ENCODE assay signal across 8 cellular contexts in the genomic region with DNA sequence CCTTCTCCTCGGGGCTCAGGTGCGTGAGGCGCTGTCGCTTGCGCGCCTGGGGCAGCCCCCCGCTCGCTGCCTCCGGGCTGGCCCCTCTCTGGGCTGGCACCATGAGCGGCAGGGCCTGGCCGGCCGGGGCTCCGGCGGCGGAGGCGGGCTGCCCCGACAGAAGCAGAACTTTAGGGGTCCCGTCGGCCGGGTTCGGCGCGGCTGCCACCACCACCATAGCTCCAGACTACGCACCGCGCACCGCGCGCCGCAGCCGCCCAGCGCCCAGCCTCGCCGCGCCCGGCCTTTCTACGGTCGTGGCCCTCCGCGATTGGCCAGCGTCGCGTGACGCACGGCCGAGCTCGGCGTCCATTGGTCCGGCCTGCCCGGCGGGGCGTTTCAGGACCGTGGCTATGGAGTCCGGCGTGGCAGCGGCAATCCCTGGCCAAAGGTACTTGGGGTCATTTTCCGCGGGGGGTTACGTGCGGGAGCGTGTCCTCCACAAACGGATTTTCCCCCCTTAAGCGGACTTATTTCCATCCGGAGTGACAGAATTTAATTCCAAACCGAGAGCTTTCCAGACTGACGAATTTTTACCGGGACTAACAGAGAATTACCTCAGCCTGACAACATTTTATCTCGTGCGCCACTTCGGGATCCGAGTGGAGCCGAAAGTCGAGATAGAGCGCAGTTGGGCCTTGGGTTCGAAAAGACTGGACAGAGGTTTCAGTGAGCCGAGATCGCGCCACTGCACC. TPM values are rescaled to one million over a fixed set of nuclear protein-coding genes. Genes with fewer than 3 reads are reported as not detected.
DNase-seq lines count a peak whose midpoint lies in the region; ATAC-seq and TF ChIP-seq lines count a peak whose summit lies in the region.

A gene (minus strand): TSS at position 262 of the 734 bp plus-strand sequence.

- peak within 1 kb of the TSS; percentile 89 for H2AFZ ChIP-seq in parathyroid adenoma

- H3K4me1 ChIP-seq in adipocyte (ENCODE audit: control insufficient read depth, insufficient read depth, low read length), result peaks cover 44% of the 10 kb centered on the region
- H3K4me1 ChIP-seq in cardiac muscle cell (ENCODE audit: low read depth), result no peaks in the 10 kb centered on the region
- H3K4me1 ChIP-seq in parathyroid adenoma, result peaks cover 13% of the 10 kb centered on the region
- H3K4me1 ChIP-seq in tibial artery, result peaks cover 0 to 55% (median 44%) of the 10 kb centered on the region in 4 donors

- H3K27me3 ChIP-seq in adipocyte (replicated peaks; ENCODE audit: control insufficient read depth, insufficient read depth, low read length), result no peaks in the 10 kb centered on the region
- no peaks in the 10 kb centered on the region for H3K27me3 ChIP-seq in cardiac muscle cell
- H3K27me3 ChIP-seq in parathyroid adenoma (ENCODE audit: control insufficient read depth, insufficient read depth, low read length), result no peaks in the 10 kb centered on the region
- no peaks in the 10 kb centered on the region for H3K27me3 ChIP-seq in tibial artery

- intact Hi-C loops in tibial artery (cut with DNase I; ENCODE audit: low total_unique reads), result no loop called here

- peaks cover 27% of the 10 kb centered on the region for H3K36me3 ChIP-seq in adipocyte (ENCODE audit: control insufficient read depth, insufficient read depth, low read length, severe bottlenecking)
- peaks cover 25% of the 10 kb centered on the region for H3K36me3 ChIP-seq in cardiac muscle cell
- no peaks in the 10 kb centered on the region for H3K36me3 ChIP-seq in parathyroid adenoma (ENCODE audit: control insufficient read depth, insufficient read depth, low read length)
- H3K36me3 ChIP-seq in tibial artery, result peaks cover 20 to 25% (median 21%) of the 10 kb centered on the region in 3 donors

- peaks cover 17% of the 10 kb centered on the region for H3K79me2 ChIP-seq in parathyroid adenoma

- H3K9ac ChIP-seq in adipocyte (ENCODE audit: low read length) (peak within 1 kb of the TSS; percentile 96), parathyroid adenoma (peak within 1 kb of the TSS; percentile 99)

- peak; percentile 96 for DNase-seq in GM10266 (ENCODE audit: extremely low spot score)
- DNase-seq in NCI-H1092 (lab: John Stamatoyannopoulos, UW), result peak; percentile 88
- DNase-seq in T follicular helper cell (ENCODE audit: low read depth), result peak; percentile 82
- peak; percentile 98 for DNase-seq in adipocyte (ENCODE audit: low read depth)
- peak; percentile 97 for DNase-seq in cardiac muscle cell (ENCODE audit: low read depth in 1 of 2, low spot score in 1 of 2)
- peak; percentile 93 to 97 for DNase-seq in tibial artery

- H3K27ac ChIP-seq in cardiac muscle cell, result peak within 1 kb of the TSS; percentile 99
- H3K27ac ChIP-seq in parathyroid adenoma, result peak within 1 kb of the TSS; percentile 99
- peak within 1 kb of the TSS; percentile 98 to 100 for H3K27ac ChIP-seq in tibial artery

- H3K9me3 ChIP-seq in adipocyte (ENCODE audit: control insufficient read depth, low read length) (no peaks in the 10 kb centered on the region), cardiac muscle cell (ENCODE audit: low read depth) (no peaks in the 10 kb centered on the region), parathyroid adenoma (ENCODE audit: control insufficient read depth, low read length) (no peaks in the 10 kb centered on the region), tibial artery (no peaks in the 10 kb centered on the region)

- peak within 1 kb of the TSS; percentile 78 for H3K4me2 ChIP-seq in parathyroid adenoma (ENCODE audit: low read length)

- TF ChIP-seq CTCF in GM10266 (IDR thresholded peaks at IDR 0.05; ENCODE audit: control insufficient read depth, insufficient read depth, low read depth, missing control alignments), result no peak
- no peak for TF ChIP-seq CTCF in cardiac muscle cell (IDR thresholded peaks at IDR 0.05; ENCODE audit: low read depth, low read length)
- no peak for TF ChIP-seq CTCF in parathyroid adenoma (IDR thresholded peaks at IDR 0.05)
- TF ChIP-seq CTCF in tibial artery (IDR thresholded peaks at IDR 0.05), result no peak

- ATAC-seq in HG02588 (IDR thresholded peaks at IDR 0.05; ENCODE audit: unreplicated experiment), result peak; percentile 87

- H3K4me3 ChIP-seq in adipocyte (ENCODE audit: low read length) (peak within 1 kb of the TSS; percentile 96), cardiac muscle cell (peak within 1 kb of the TSS; percentile 81), parathyroid adenoma (ENCODE audit: low read depth, low read length) (peak within 1 kb of the TSS; percentile 94), tibial artery (peak within 1 kb of the TSS; percentile 87 to 90)

RNA-seq across cellular contexts. Expression of the gene that starts here (rescaled TPM):
- total RNA-seq in cardiac muscle cell, result 96.8 and 174 TPM in 2 replicates
- polyA plus RNA-seq in cardiac muscle cell, result 115 and 179 TPM in 2 replicates

Comparison
In these comparisons a context has a peak if more than half of its experiments do, and no peak if none do; other contexts are left out.
1. Peak in every context shown above with its lines: DNase-seq, ATAC-seq, H3K4me3 ChIP-seq and H3K27ac ChIP-seq.